In the genomic region with DNA sequence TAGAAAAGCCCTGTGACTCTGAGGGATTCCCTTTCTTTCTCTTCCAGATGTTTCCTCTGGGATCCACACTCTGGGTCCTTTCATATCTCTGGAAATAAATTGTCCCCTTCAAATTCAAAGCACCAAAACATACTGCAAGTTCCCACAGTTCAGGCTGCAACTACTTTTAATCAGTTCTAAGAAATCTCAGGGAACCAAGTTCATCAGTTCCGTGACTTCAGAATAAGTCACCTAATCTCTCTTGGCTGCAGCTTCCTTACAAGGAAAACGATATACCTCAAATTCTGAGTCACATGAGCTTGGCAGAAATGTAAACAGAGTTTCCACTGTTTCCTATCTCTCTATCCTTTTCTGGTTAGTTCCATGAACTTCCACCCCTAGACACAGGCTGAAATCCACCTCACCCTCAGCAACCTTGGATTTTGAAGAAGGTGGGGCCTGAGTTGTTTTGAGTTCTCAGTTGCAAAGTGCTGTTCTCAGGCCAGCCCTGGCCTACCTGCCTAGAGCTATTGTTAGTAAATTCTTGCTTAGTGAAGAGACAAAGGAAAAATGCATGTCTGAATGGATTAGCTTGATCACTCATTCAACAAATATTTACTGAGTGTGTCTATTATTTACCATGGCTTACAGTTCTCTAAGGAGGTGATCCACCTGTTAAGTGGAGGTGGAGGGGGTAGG, we compare ENCODE assay signal across 12 cellular contexts. TPM values are rescaled to one million over a fixed set of nuclear protein-coding genes. Genes with fewer than 3 reads are reported as not detected.
DNase-seq lines count a peak whose midpoint lies in the region; ATAC-seq, FAIRE-seq and TF ChIP-seq lines count a peak whose summit lies in the region.
"Had no signal": no experiment of that assay in that cellular context is flagged by ENCODE, and none has a peak within 500 bp of the region (broad histone marks: within the 10 kb centered on the region; RNA-seq: fewer than 3 reads in every experiment).

No MANE protein-coding gene starts in this region.

- no peaks in the 10 kb centered on the region for H3K79me2 ChIP-seq in astrocyte (ENCODE audit: insufficient read depth, low read length)

- no peak overlapping the region for H3K4me3 Mint-ChIP-seq in astrocyte (ENCODE audit: unreplicated experiment)

- H3K27ac Mint-ChIP-seq in astrocyte (ENCODE audit: unreplicated experiment), result peak overlapping the region; percentile 76

- peak overlapping the region; percentile 8 for H2AFZ ChIP-seq in astrocyte (ENCODE audit: low read depth, low read length)

- H3K9me3 Mint-ChIP-seq in astrocyte (ENCODE audit: unreplicated experiment), result no peaks in the 10 kb centered on the region

- H3K36me3 ChIP-seq in HUES64 (ENCODE audit: insufficient read depth, low read length), result no peaks in the 10 kb centered on the region
- no peaks in the 10 kb centered on the region for H3K36me3 ChIP-seq in astrocyte (ENCODE audit: insufficient read depth, low read length)
- H3K36me3 ChIP-seq: vagina had no signal

- no peaks in the 10 kb centered on the region for H4K20me1 ChIP-seq in astrocyte (ENCODE audit: insufficient read depth, low read length)

- H3K4me1 ChIP-seq in HUES64 (ENCODE audit: insufficient read depth, low read length), result peaks cover 48% of the 10 kb centered on the region
- H3K4me1 ChIP-seq in astrocyte (ENCODE audit: insufficient read depth, low read length), result peaks cover 57% of the 10 kb centered on the region
- H3K4me1 ChIP-seq: vagina had no signal

- DNase-seq in Caki2 (ENCODE audit: low read depth), result peak; percentile 33
- peak; percentile 84 for DNase-seq in astrocyte (ENCODE audit: low read depth)
- DNase-seq in iris pigment epithelial cell (ENCODE audit: low read depth), result peak; percentile 91
- DNase-seq in cerebellar nuclear complex (lab: John Stamatoyannopoulos, UW), result no peak
- DNase-seq in HK-2 (ENCODE audit: unreplicated experiment), result no peak
- DNase-seq: effector CD8-positive, alpha-beta T cell; NCI-H1092; stimulated activated CD4-positive, alpha-beta T cell treated with anti-CD3 and anti-CD28 coated beads, Interleukin-4, amount 100 ng/mL, for 24 hours had no signal

- H3K9me3 ChIP-seq in HUES64 (ENCODE audit: insufficient read depth, low read depth, low read length) (no peaks in the 10 kb centered on the region), astrocyte (ENCODE audit: insufficient read depth, low read depth, low read length) (no peaks in the 10 kb centered on the region)
- H3K9me3 ChIP-seq: vagina had no signal

- peak overlapping the region; percentile 65 for H3K4me2 ChIP-seq in astrocyte (ENCODE audit: low read length)

- no peak for TF ChIP-seq CTCF in astrocyte (IDR thresholded peaks at IDR 0.05; ENCODE audit: insufficient read depth, low read depth, low read length)

- H3K27ac ChIP-seq in HUES64 (ENCODE audit: low read depth, low read length), result peak overlapping the region; percentile 90
- H3K27ac ChIP-seq in astrocyte (ENCODE audit: low read depth, low read length), result peak overlapping the region; percentile 93
- H3K27ac ChIP-seq: vagina had no signal

- H3K4me3 ChIP-seq in HUES64 (ENCODE audit: low read length) (no peak overlapping the region), astrocyte (ENCODE audit: insufficient read depth, low read depth, low read length) (no peak overlapping the region)
- H3K4me3 ChIP-seq: vagina had no signal

- no peaks in the 10 kb centered on the region for H3K36me3 Mint-ChIP-seq in astrocyte (ENCODE audit: low read depth, unreplicated experiment)

- in situ Hi-C loops in Caki2 (cut with HindIII; ENCODE audit: low pct_unique_long_range_greater_than_20kb, low sequenced_read_pairs), result no loop called here

- H3K27me3 Mint-ChIP-seq in astrocyte (ENCODE audit: low read depth, unreplicated experiment), result no peaks in the 10 kb centered on the region

- FAIRE-seq in astrocyte (lab: Jason Lieb, UNC), result peak; percentile 93

- WGBS in HUES64, result 71% methylated on average over 2 of the region's 2 CpGs

- H3K27me3 ChIP-seq in HUES64 (ENCODE audit: insufficient read depth, low read length), result no peaks in the 10 kb centered on the region
- H3K27me3 ChIP-seq in astrocyte (ENCODE audit: insufficient read depth, low read length), result no peaks in the 10 kb centered on the region
- H3K27me3 ChIP-seq: vagina had no signal

- ATAC-seq in GM21576 (IDR thresholded peaks at IDR 0.05; ENCODE audit: unreplicated experiment) (no peak), HG03565 (IDR thresholded peaks at IDR 0.05; ENCODE audit: unreplicated experiment) (no peak)

- peaks cover 37% of the 10 kb centered on the region for H3K4me1 Mint-ChIP-seq in astrocyte (ENCODE audit: low read depth, unreplicated experiment)

- H3K9ac ChIP-seq in HUES64 (ENCODE audit: low read depth, low read length) (no peak overlapping the region), astrocyte (ENCODE audit: low read length) (peak overlapping the region; percentile 77)

RNA-seq across cellular contexts. Expression of gene IL6, which starts 59.3 kb away (rescaled TPM):
- total RNA-seq in Caki2 (2014; rRNA removed; shearing (Covaris generic); ENCODE audit: low replicate concordance), result 2.0 and 6.4 TPM in 2 replicates
- polyA plus RNA-seq in HUES64 (2013, experiment 1 of 2), result 0.35 TPM
- 0.51 TPM for polyA plus RNA-seq in HUES64 (2013, experiment 2 of 2)
- total RNA-seq in astrocyte, result 2.5 and 2.7 TPM in 2 replicates

Comparison
In these comparisons a context has a peak if more than half of its experiments do, and no peak if none do; other contexts are left out.
1. DNase-seq: peak in Caki2 (single experiment), astrocyte (single experiment) and iris pigment epithelial cell (single experiment); none in cerebellar nuclear complex (0 of 2) and HK-2 (single experiment).